Comparison of ENCODE assay signal across 1 cellular context in genomic region chr17:75077490-75078096, GRCh38.
A peak's percentile ranks its signal among the peaks of the same experiment; 100 is the strongest.
TF ChIP-seq lines count a peak whose summit lies in the region.

No MANE protein-coding gene starts in this region.

TF ChIP-seq in GM12878, 131 proteins besides CTCF, POLR2A, EP300 and RAD21 (continued from another document and continues in another):
- TF ChIP-seq ZBTB40 (IDR thresholded peaks at IDR 0.05; ENCODE audit: borderline replicate concordance) (no peak), TCF7 (IDR thresholded peaks at IDR 0.05; ENCODE audit: borderline replicate concordance) (no peak), ZBTB11 (CRISPR knock-in tag; IDR thresholded peaks at IDR 0.05) (no peak), HDGF (IDR thresholded peaks at IDR 0.05) (no peak), EGR1 (IDR thresholded peaks at IDR 0.05; ENCODE audit: borderline replicate concordance in 1 of 2, low read depth in 2 of 2, low read length in 2 of 2) (peak in 1 of 2 experiments; percentile 83; a peak in 2 of 3 replicates), BCL3 (IDR thresholded peaks at IDR 0.05; ENCODE audit: borderline replicate concordance, insufficient read depth, low read depth, low read length, poor library complexity, severe bottlenecking) (peak; percentile 64), MTA3 (IDR thresholded peaks at IDR 0.05; ENCODE audit: borderline replicate concordance, low read length) (no peak; the same call in 1 of the 2 replicates), TBL1XR1 (IDR thresholded peaks at IDR 0.05; ENCODE audit: low read depth, low read length) (no peak), RUNX3 (IDR thresholded peaks at IDR 0.05; ENCODE audit: low read length) (peak; percentile 85), YBX1 (IDR thresholded peaks at IDR 0.05) (no peak), GABPA (IDR thresholded peaks at IDR 0.05; ENCODE audit: low read depth) (no peak), ZNF274 (IDR thresholded peaks at IDR 0.05; ENCODE audit: insufficient read depth, insufficient read length) (no peak), RB1 (IDR thresholded peaks at IDR 0.05; ENCODE audit: borderline replicate concordance) (no peak), ZNF24 (IDR thresholded peaks at IDR 0.05) (no peak), NFXL1 (IDR thresholded peaks at IDR 0.05; ENCODE audit: borderline replicate concordance) (no peak), ZNF687 (IDR thresholded peaks at IDR 0.05) (peak; percentile 88), LARP7 (IDR thresholded peaks at IDR 0.05) (peak; percentile 71), ETV6 (conservative IDR thresholded peaks at IDR 0.05 in 1 of 2, IDR thresholded peaks at IDR 0.05 in 1 of 2; ENCODE audit: borderline replicate concordance in 1 of 2, low read depth in 1 of 2) (no peak), CREB1 (IDR thresholded peaks at IDR 0.05; ENCODE audit: low read depth) (no peak), JUNB (IDR thresholded peaks at IDR 0.05) (no peak), BHLHE40 (IDR thresholded peaks at IDR 0.05; ENCODE audit: borderline replicate concordance in 1 of 2, low read depth in 2 of 2, low read length in 1 of 2) (peak; percentile 58 to 63; a peak in 3 of 4 replicates), NR2C1 (IDR thresholded peaks at IDR 0.05) (no peak), ASH2L (IDR thresholded peaks at IDR 0.05; ENCODE audit: borderline replicate concordance, low read depth) (no peak), ATF3 (IDR thresholded peaks at IDR 0.05; ENCODE audit: borderline replicate concordance, extremely low read depth, low read depth, low read length) (no peak), ATF7 (IDR thresholded peaks at IDR 0.05; ENCODE audit: low read depth) (no peak), CUX1 (IDR thresholded peaks at IDR 0.05; ENCODE audit: insufficient replicate concordance, low read depth, low read length) (no peak), TCF12 (IDR thresholded peaks at IDR 0.05; ENCODE audit: low read depth, low read length) (0 out of 2 replicates have a peak, but pooled peaks have one; percentile 13), PAX8 (IDR thresholded peaks at IDR 0.05) (no peak), CBFB (IDR thresholded peaks at IDR 0.05; ENCODE audit: low read depth) (peak; percentile 53), PRDM15 (CRISPR knock-in tag; IDR thresholded peaks at IDR 0.05) (no peak), NKRF (conservative IDR thresholded peaks at IDR 0.05) (no peak)
